Comparison of ENCODE assay signal across 8 cellular contexts in the genomic region with DNA sequence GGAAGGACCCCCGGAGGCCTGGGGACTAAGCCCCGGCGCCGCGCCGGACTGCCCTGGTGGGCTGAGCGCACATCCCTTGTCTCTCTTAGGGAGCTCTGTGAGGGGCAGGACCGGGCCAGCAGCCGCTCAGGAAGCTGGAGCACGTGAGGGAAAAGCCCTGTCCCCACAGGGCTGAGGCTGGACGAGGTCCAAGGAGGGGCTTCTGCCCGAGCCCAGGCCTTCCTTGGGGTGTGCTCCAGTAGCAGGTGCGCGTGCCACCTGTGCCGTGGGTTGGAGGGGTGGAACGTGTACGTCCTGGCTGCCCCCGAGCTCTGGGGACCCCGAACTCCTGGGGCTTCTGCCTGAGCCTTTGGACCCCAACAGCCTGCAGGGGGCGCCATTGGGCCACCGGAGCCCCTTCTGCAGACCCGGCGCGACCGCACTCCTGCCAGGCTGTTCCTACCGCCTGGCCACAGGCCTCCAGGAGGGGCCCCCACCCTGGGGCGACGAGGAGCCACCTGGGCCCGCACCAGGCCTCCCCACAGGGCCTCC. TPM values are rescaled to one million over a fixed set of nuclear protein-coding genes. Genes with fewer than 3 reads are reported as not detected.
A peak's percentile ranks its signal among the peaks of the same experiment; 100 is the strongest.
DNase-seq lines count a peak whose midpoint lies in the region; ATAC-seq and TF ChIP-seq lines count a peak whose summit lies in the region.

No MANE protein-coding gene starts in this region.

- no peaks in the 10 kb centered on the region for H3K27me3 ChIP-seq in BLaER1 treated with 17β-estradiol and CSF1 and Interleukin-3, amounts not matched to agents 10 nM and 100 nM
- H3K27me3 ChIP-seq in HCT116 (ENCODE audit: insufficient read depth, low read length), result no peaks in the 10 kb centered on the region

- intact Hi-C loops in HCT116 (cut with micrococcal nuclease), result loop anchor here (1.0 kb wide), 1 partner anchor 62 kb away; no protein-coding TSS in a partner anchor

- H3K79me2 ChIP-seq in HCT116 (ENCODE audit: insufficient read depth, low read length), result no peaks in the 10 kb centered on the region

- no peak for TF ChIP-seq POLR2A in HCT116 (IDR thresholded peaks at IDR 0.05; ENCODE audit: borderline replicate concordance, extremely low read depth, insufficient read depth, insufficient read length)

- peaks cover 0 to 50% (median 27%) of the 10 kb centered on the region in 11 experiments; a peak in 11 of 22 replicates for H4K20me1 ChIP-seq in BLaER1 treated with 17β-estradiol and CSF1 and Interleukin-3, amounts not matched to agents 10 nM and 100 nM
- no peaks in the 10 kb centered on the region for H4K20me1 ChIP-seq in HCT116 (ENCODE audit: insufficient read depth)

- H3K4me3 ChIP-seq in BLaER1 treated with 17β-estradiol and CSF1 and Interleukin-3, amounts not matched to agents 10 nM and 100 nM, result 0 out of 20 replicates have a peak overlapping the region, but pooled peaks of 1 of the 10 experiments have one; percentile 35
- no peak overlapping the region for H3K4me3 ChIP-seq in HCT116 (replicated peaks in 1 of 2; ENCODE audit: low read depth in 1 of 2, low read length in 2 of 2)

- H3K9ac ChIP-seq in BLaER1 treated with 17β-estradiol and CSF1 and Interleukin-3, amounts not matched to agents 10 nM and 100 nM, result peak overlapping the region in 7 of 11 experiments; percentile 12 to 51 (median 28); a peak in 4 of 22 replicates
- no peak overlapping the region for H3K9ac ChIP-seq in HCT116 (ENCODE audit: low read length)

- no peak overlapping the region for H3K27ac ChIP-seq in BLaER1 treated with 17β-estradiol and CSF1 and Interleukin-3, amounts not matched to agents 10 nM and 100 nM
- H3K27ac ChIP-seq in HCT116 (ENCODE audit: low read depth, low read length), result no peak overlapping the region

- POLR2A ChIA-PET in HCT116 (lab: Charles Lee), result no interaction called here
- POLR2A ChIA-PET in activated CD4-positive, alpha-beta memory T cell treated with anti-CD3 and anti-CD28 coated beads, Interleukin-2, amount 10 ng/mL, durations not matched to agents 7 days and 5 days (lab: Charles Lee), result interaction anchor here (0.5 to 1.2 kb wide), 6 partner anchors 11 to 141 kb away, joined by 3 to 4 read pairs (median 3); no protein-coding TSS in a partner anchor

- TF ChIP-seq CTCF in HCT116 (IDR thresholded peaks at IDR 0.05 in 2 of 3, conservative IDR thresholded peaks at IDR 0.05 in 1 of 3; ENCODE audit: borderline replicate concordance in 1 of 3, insufficient read depth in 1 of 3, low read depth in 2 of 3, low read length in 2 of 3) (peak; percentile 79 to 89 (median 84)), mesothelial cell of epicardium (IDR thresholded peaks at IDR 0.05; ENCODE audit: unreplicated experiment) (peak; percentile 90)

- no peaks in the 10 kb centered on the region for H3K9me3 ChIP-seq in BLaER1 treated with 17β-estradiol and CSF1 and Interleukin-3, amounts not matched to agents 10 nM and 100 nM (replicated peaks in 1 of 11)
- no peaks in the 10 kb centered on the region for H3K9me3 ChIP-seq in HCT116 (ENCODE audit: control insufficient read depth in 1 of 2, insufficient read depth in 1 of 2, low read depth in 1 of 2, low read length in 2 of 2)

- no peaks in the 10 kb centered on the region for H3K9me2 ChIP-seq in HCT116 (ENCODE audit: insufficient read depth)

- peaks cover 15 to 25% (median 19%) of the 10 kb centered on the region in 11 experiments; a peak in 19 of 22 replicates for H3K36me3 ChIP-seq in BLaER1 treated with 17β-estradiol and CSF1 and Interleukin-3, amounts not matched to agents 10 nM and 100 nM
- H3K36me3 ChIP-seq in HCT116 (ENCODE audit: control insufficient read depth in 1 of 2, insufficient read depth in 2 of 2, low read length in 2 of 2), result 0 out of 4 replicates have a peak, but pooled peaks cover 0 to 3% of the 10 kb centered on the region in 2 experiments

- ATAC-seq in HCT116 (peak; percentile 71), HG02763 (IDR thresholded peaks at IDR 0.05; ENCODE audit: unreplicated experiment) (no peak)

- peaks cover 15% of the 10 kb centered on the region for H3K36me3 Mint-ChIP-seq in activated CD4-positive, alpha-beta memory T cell treated with anti-CD3 and anti-CD28 coated beads, Interleukin-2, amount 10 ng/mL, durations not matched to agents 7 days and 5 days (ENCODE audit: low read depth)
- H3K36me3 Mint-ChIP-seq in mesothelial cell of epicardium, result peaks cover 7% of the 10 kb centered on the region

- RAD21 ChIA-PET in HCT116 (lab: Charles Lee; ENCODE audit: low non-redundant PET in 1 of 2, low total read pairs in 2 of 2, uncharacterized antibody in 2 of 2, unreplicated experiment in 2 of 2), result interaction anchor here (0.7 to 1.5 kb wide), 3 partner anchors 61 to 178 kb away, joined by 3 to 8 read pairs (median 7); no protein-coding TSS in a partner anchor

- BruUV-seq in HCT116 (replicated peaks; lab: Mats Ljungman, UMichigan), result no TSS peak

- H2AFZ ChIP-seq in HCT116 (ENCODE audit: low read depth, low read length, poor library complexity, severe bottlenecking), result no peak overlapping the region

- CTCF ChIA-PET in HCT116 (lab: Charles Lee), result interaction anchor here (0.6 to 2.9 kb wide), 10 partner anchors 18 to 162 kb away, joined by 3 to 43 read pairs (median 4); partner anchors contain the start of genes FGFR3, NSD2, TACC3 and TMEM129
- CTCF ChIA-PET in activated CD4-positive, alpha-beta memory T cell treated with anti-CD3 and anti-CD28 coated beads, Interleukin-2, amount 10 ng/mL, durations not matched to agents 7 days and 5 days (lab: Charles Lee), result interaction anchor here (0.6 to 2.6 kb wide), 16 partner anchors 11 to 453 kb away, joined by 3 to 34 read pairs (median 4); partner anchors contain the start of gene NELFA

- TF ChIP-seq RAD21 in HCT116 (IDR thresholded peaks at IDR 0.05; ENCODE audit: low read depth), result peak; percentile 95

- H3K4me1 Mint-ChIP-seq in activated CD4-positive, alpha-beta memory T cell treated with anti-CD3 and anti-CD28 coated beads, Interleukin-2, amount 10 ng/mL, durations not matched to agents 7 days and 5 days, result peaks cover 9% of the 10 kb centered on the region
- H3K4me1 Mint-ChIP-seq in mesothelial cell of epicardium, result no peaks in the 10 kb centered on the region

- no peak overlapping the region for H3K4me3 Mint-ChIP-seq in activated CD4-positive, alpha-beta memory T cell treated with anti-CD3 and anti-CD28 coated beads, Interleukin-2, amount 10 ng/mL, durations not matched to agents 7 days and 5 days
- no peak overlapping the region for H3K4me3 Mint-ChIP-seq in mesothelial cell of epicardium

- DNase-seq in HCT116 (ENCODE audit: low read depth, low spot score) (peak; percentile 44), NCI-H82 treated with DMSO at 0.1 percent for 48 hours (lab: John Stamatoyannopoulos, UW; ENCODE audit: unreplicated experiment) (peak; percentile 30), mesothelial cell of epicardium (ENCODE audit: low spot score in 2 of 2, unreplicated experiment in 2 of 2) (peak; percentile 86 to 92)
- DNase-seq in activated CD4-positive, alpha-beta memory T cell treated with anti-CD3 and anti-CD28 coated beads, Interleukin-2, amount 10 ng/mL, durations not matched to agents 7 days and 5 days, result peak; percentile 85
- peak; percentile 71 for DNase-seq in effector CD8-positive, alpha-beta T cell (lab: John Stamatoyannopoulos, UW)
- peak; percentile 95 for DNase-seq in stimulated activated CD8-positive, alpha-beta memory T cell treated with anti-CD3 and anti-CD28 coated beads, Interleukin-4, amount 100 ng/mL, for 48 hours

- peak overlapping the region; percentile 35 to 86 (median 72) for H3K4me2 ChIP-seq in BLaER1 treated with 17β-estradiol and CSF1 and Interleukin-3, amounts not matched to agents 10 nM and 100 nM
- H3K4me2 ChIP-seq in HCT116 (ENCODE audit: low read length), result peak overlapping the region; percentile 50; the same call in 1 of the 2 replicates

- H3K27me3 Mint-ChIP-seq in activated CD4-positive, alpha-beta memory T cell treated with anti-CD3 and anti-CD28 coated beads, Interleukin-2, amount 10 ng/mL, durations not matched to agents 7 days and 5 days, result no peaks in the 10 kb centered on the region
- H3K27me3 Mint-ChIP-seq in mesothelial cell of epicardium (ENCODE audit: low read depth), result peaks cover 2% of the 10 kb centered on the region

- H3K27ac Mint-ChIP-seq in activated CD4-positive, alpha-beta memory T cell treated with anti-CD3 and anti-CD28 coated beads, Interleukin-2, amount 10 ng/mL, durations not matched to agents 7 days and 5 days, result no peak overlapping the region
- no peak overlapping the region for H3K27ac Mint-ChIP-seq in mesothelial cell of epicardium

- no peaks in the 10 kb centered on the region for H3K9me3 Mint-ChIP-seq in activated CD4-positive, alpha-beta memory T cell treated with anti-CD3 and anti-CD28 coated beads, Interleukin-2, amount 10 ng/mL, durations not matched to agents 7 days and 5 days
- H3K9me3 Mint-ChIP-seq in mesothelial cell of epicardium, result no peaks in the 10 kb centered on the region

- H3K4me1 ChIP-seq in BLaER1 treated with 17β-estradiol and CSF1 and Interleukin-3, amounts not matched to agents 10 nM and 100 nM, result peaks cover 22 to 51% (median 35%) of the 10 kb centered on the region in 10 experiments
- H3K4me1 ChIP-seq in HCT116 (ENCODE audit: control insufficient read depth in 1 of 2, insufficient read depth in 2 of 2, low read length in 2 of 2), result peaks cover 0 to 28% of the 10 kb centered on the region in 2 experiments; a peak in 1 of 4 replicates

TF ChIP-seq in HCT116, 20 proteins besides CTCF, POLR2A, EP300 and RAD21 (continues in another document):
- TF ChIP-seq SP1 (IDR thresholded peaks at IDR 0.05; ENCODE audit: low read depth) (no peak), TCF7L2 (IDR thresholded peaks at IDR 0.05; ENCODE audit: borderline replicate concordance, extremely low read depth, insufficient read depth, insufficient read length) (no peak)

RNA-seq across cellular contexts. Expression of gene TACC3, which starts 27.2 kb away (rescaled TPM):
- total RNA-seq in HCT116 (2021; ENCODE audit: unreplicated experiment) (106 TPM), mesothelial cell of epicardium (38.9 to 45.3 TPM (median 44.4 TPM) in 3 replicates)
- 99.5 and 103 TPM in 2 replicates for polyA plus RNA-seq in HCT116 (2012)
- total RNA-seq in activated CD4-positive, alpha-beta memory T cell treated with anti-CD3 and anti-CD28 coated beads, Interleukin-2, amount 10 ng/mL, durations not matched to agents 7 days and 5 days, result 100 to 1,000 TPM; 213 TPM

RNA-seq across cellular contexts. Expression of gene TMEM129, which starts 27.4 kb away (rescaled TPM):
- total RNA-seq in HCT116 (2021; ENCODE audit: unreplicated experiment) (29.4 TPM), mesothelial cell of epicardium (36.0 to 37.8 TPM (median 37.3 TPM) in 3 replicates)
- 24.9 and 26.5 TPM in 2 replicates for polyA plus RNA-seq in HCT116 (2012)
- total RNA-seq in activated CD4-positive, alpha-beta memory T cell treated with anti-CD3 and anti-CD28 coated beads, Interleukin-2, amount 10 ng/mL, durations not matched to agents 7 days and 5 days, result 10 to 100 TPM; 20.4 to 22.3 TPM

RNA-seq across cellular contexts. Expression of gene SLBP, which starts 36.4 kb away (rescaled TPM):
- 101 TPM for total RNA-seq in HCT116 (2021; ENCODE audit: unreplicated experiment)
- 37.5 and 49.0 TPM in 2 replicates for polyA plus RNA-seq in HCT116 (2012)
- total RNA-seq in activated CD4-positive, alpha-beta memory T cell treated with anti-CD3 and anti-CD28 coated beads, Interleukin-2, amount 10 ng/mL, durations not matched to agents 7 days and 5 days, result 100 to 1,000 TPM; 105 to 107 TPM
- 45.8 to 50.6 TPM (median 49.8 TPM) in 3 replicates for total RNA-seq in mesothelial cell of epicardium

RNA-seq across cellular contexts. Expression of gene FGFR3, which starts 44.6 kb away (rescaled TPM):
- total RNA-seq in HCT116 (2021; ENCODE audit: unreplicated experiment) (31.7 TPM), mesothelial cell of epicardium (30.9 to 37.6 TPM (median 32.9 TPM) in 3 replicates)
- 18.3 and 19.1 TPM in 2 replicates for polyA plus RNA-seq in HCT116 (2012)
- under 1 TPM; 0.18 to 0.45 TPM for total RNA-seq in activated CD4-positive, alpha-beta memory T cell treated with anti-CD3 and anti-CD28 coated beads, Interleukin-2, amount 10 ng/mL, durations not matched to agents 7 days and 5 days

Comparison
In these comparisons a context has a peak if more than half of its experiments do, and no peak if none do; other contexts are left out.
1. DNase-seq: peak in every context shown above with its lines; median percentile 95 in stimulated activated CD8-positive, alpha-beta memory T cell treated with anti-CD3 and anti-CD28 coated beads, Interleukin-4, amount 100 ng/mL, for 48 hours; 89 in mesothelial cell of epicardium; 85 in activated CD4-positive, alpha-beta memory T cell treated with anti-CD3 and anti-CD28 coated beads, Interleukin-2, amount 10 ng/mL, durations not matched to agents 7 days and 5 days; 71 in effector CD8-positive, alpha-beta T cell; 44 in HCT116; 30 in NCI-H82 treated with DMSO at 0.1 percent for 48 hours.